In genomic region chr3:188389711-188390346, GRCh38 we compare ENCODE assay signal across 8 cellular contexts.
DNase-seq lines count a peak whose midpoint lies in the region; ATAC-seq and TF ChIP-seq lines count a peak whose summit lies in the region.

No MANE protein-coding gene starts in this region.

- no peaks in the 10 kb centered on the region for H3K9me3 ChIP-seq in BE2C

- peak; percentile 96 for ATAC-seq in GM18870 (IDR thresholded peaks at IDR 0.05; ENCODE audit: unreplicated experiment)
- peak; percentile 95 for ATAC-seq in HG02852 (IDR thresholded peaks at IDR 0.05; ENCODE audit: unreplicated experiment)
- peak in 2 of 4 experiments; percentile 47 to 73 for ATAC-seq in T-cell (replicated peaks in 1 of 4)

- peak in 6 of 34 experiments; percentile 3 to 38 (median 10) for DNase-seq in T-cell
- peak; percentile 72 for DNase-seq in germinal center (ENCODE audit: low spot score)
- DNase-seq in stimulated activated CD4-positive, alpha-beta T cell treated with anti-CD3 and anti-CD28 coated beads, Interleukin-1b, Interleukin-23, amount 100 ng/mL, for 48 hours = peak; percentile 73
- DNase-seq in BE2C = no peak
- DNase-seq in islet precursor cell = no peak
- DNase-seq in cerebellar nuclear complex (lab: John Stamatoyannopoulos, UW) = no peak

- no peaks in the 10 kb centered on the region for H3K27me3 Mint-ChIP-seq in T-cell

- no peak overlapping the region for H3K4me3 ChIP-seq in BE2C (ENCODE audit: low read depth, low read length)

- H3K36me3 Mint-ChIP-seq in T-cell = peaks cover 11% of the 10 kb centered on the region

- peak overlapping the region; percentile 20 to 53 for H3K27ac Mint-ChIP-seq in T-cell

- no peaks in the 10 kb centered on the region for H3K9me3 Mint-ChIP-seq in T-cell

- POLR2A ChIA-PET in T-cell (lab: Charles Lee) = interaction anchor here in 1 of 2 donors (0.6 kb wide), 1 partner anchor 283 kb away, joined by 3 read pairs; no protein-coding TSS in a partner anchor

- no peaks in the 10 kb centered on the region for H3K36me3 ChIP-seq in BE2C

- H3K4me1 ChIP-seq in BE2C = no peaks in the 10 kb centered on the region

- H3K4me1 Mint-ChIP-seq in T-cell = peaks cover 21 to 35% (median 21%) of the 10 kb centered on the region in 3 donors

- TF ChIP-seq CTCF in BE2C (IDR thresholded peaks at IDR 0.05; ENCODE audit: low read depth, low read length) = no peak

- CTCF ChIA-PET in T-cell (lab: Charles Lee) = no interaction called here

- no peak overlapping the region for H3K4me3 Mint-ChIP-seq in T-cell

- no peaks in the 10 kb centered on the region for H3K27me3 ChIP-seq in BE2C

Comparison
In these comparisons a context has a peak if more than half of its experiments do, and no peak if none do; other contexts are left out.
1. DNase-seq: peak in germinal center (single experiment) and stimulated activated CD4-positive, alpha-beta T cell treated with anti-CD3 and anti-CD28 coated beads, Interleukin-1b, Interleukin-23, amount 100 ng/mL, for 48 hours (single experiment); none in BE2C (single experiment), islet precursor cell (single experiment) and cerebellar nuclear complex (0 of 2).